Comparison of ENCODE assay signal across 8 cellular contexts in genomic region chr1:44801491-44802305, GRCh38. TPM values are rescaled to one million over a fixed set of nuclear protein-coding genes. Genes with fewer than 3 reads are reported as not detected.
A peak's percentile ranks its signal among the peaks of the same experiment; 100 is the strongest.
DNase-seq lines count a peak whose midpoint lies in the region; ATAC-seq and TF ChIP-seq lines count a peak whose summit lies in the region.

No MANE protein-coding gene starts in this region.

- DNase-seq in AG10803 (ENCODE audit: low read depth), result no peak
- peak; percentile 21 for DNase-seq in OCI-M1 (lab: John Stamatoyannopoulos, UW)
- no peak for DNase-seq in colonic mucosa
- DNase-seq in natural killer cell treated with Interleukin-12 subunit alpha and Interleukin-12 subunit beta and Interleukin-15 and Interleukin-18, amount 100 ng/mL, for 72 hours (ENCODE audit: low spot score), result no peak
- no peak for DNase-seq in 8988T
- DNase-seq in GM13977 (ENCODE audit: low spot score), result no peak

- in situ Hi-C loops in GM13977 (cut with MboI; ENCODE audit: low pct_unique_long_range_greater_than_20kb, low sequenced_read_pairs, unreplicated experiment), result no loop called here

- H3K36me3 ChIP-seq in colonic mucosa, result peaks cover 13% of the 10 kb centered on the region

- H3K36me3 Mint-ChIP-seq in natural killer cell treated with Interleukin-12 subunit alpha and Interleukin-12 subunit beta and Interleukin-15 and Interleukin-18, amount 100 ng/mL, for 72 hours, result peaks cover 7% of the 10 kb centered on the region

- no peaks in the 10 kb centered on the region for H3K27me3 Mint-ChIP-seq in natural killer cell treated with Interleukin-12 subunit alpha and Interleukin-12 subunit beta and Interleukin-15 and Interleukin-18, amount 100 ng/mL, for 72 hours

- H3K27ac Mint-ChIP-seq in natural killer cell treated with Interleukin-12 subunit alpha and Interleukin-12 subunit beta and Interleukin-15 and Interleukin-18, amount 100 ng/mL, for 72 hours, result peak overlapping the region; percentile 47 to 65

- H3K9me3 ChIP-seq in colonic mucosa, result no peaks in the 10 kb centered on the region

- peaks cover 10% of the 10 kb centered on the region for H3K4me1 ChIP-seq in colonic mucosa

- TF ChIP-seq CTCF in AG10803 (conservative IDR thresholded peaks at IDR 0.05; ENCODE audit: low read length) (no peak), colonic mucosa (IDR thresholded peaks at IDR 0.05) (no peak), GM13977 (IDR thresholded peaks at IDR 0.05; ENCODE audit: extremely low read depth, insufficient read depth, missing control alignments) (no peak)

- H3K9me3 Mint-ChIP-seq in natural killer cell treated with Interleukin-12 subunit alpha and Interleukin-12 subunit beta and Interleukin-15 and Interleukin-18, amount 100 ng/mL, for 72 hours, result no peaks in the 10 kb centered on the region

- no peaks in the 10 kb centered on the region for H3K27me3 ChIP-seq in colonic mucosa

- peak overlapping the region; percentile 83 for H3K4me3 ChIP-seq in AG10803 (ENCODE audit: low read length)
- peak overlapping the region; percentile 79 for H3K4me3 ChIP-seq in colonic mucosa

- H3K4me1 Mint-ChIP-seq in natural killer cell treated with Interleukin-12 subunit alpha and Interleukin-12 subunit beta and Interleukin-15 and Interleukin-18, amount 100 ng/mL, for 72 hours (ENCODE audit: low read depth in 2 of 2), result peaks cover 20 to 22% of the 10 kb centered on the region in 2 donors

- no peak overlapping the region for H3K27ac ChIP-seq in colonic mucosa

- H3K9ac ChIP-seq in colonic mucosa (ENCODE audit: low read depth in 2 of 2, low read length in 2 of 2), result peak overlapping the region; percentile 38 to 55

- no peak for ATAC-seq in natural killer cell treated with Interleukin-12 subunit alpha and Interleukin-12 subunit beta and Interleukin-15 and Interleukin-18, amount 100 ng/mL, for 72 hours
- ATAC-seq in HG02610 (IDR thresholded peaks at IDR 0.05; ENCODE audit: unreplicated experiment) (no peak), HG02840 (IDR thresholded peaks at IDR 0.05; ENCODE audit: low FRiP score, unreplicated experiment) (no peak)

- peak overlapping the region; percentile 97 for H3K4me3 Mint-ChIP-seq in natural killer cell treated with Interleukin-12 subunit alpha and Interleukin-12 subunit beta and Interleukin-15 and Interleukin-18, amount 100 ng/mL, for 72 hours

- intact Hi-C loops in colonic mucosa (cut with DNase I), result no loop called here

RNA-seq across cellular contexts. Expression of gene PLK3, which starts 1.5 kb away (rescaled TPM):
- 1 to 10 TPM; 7.7 to 8.8 TPM for total RNA-seq in colonic mucosa
- total RNA-seq in natural killer cell treated with Interleukin-12 subunit alpha and Interleukin-12 subunit beta and Interleukin-15 and Interleukin-18, amount 100 ng/mL, for 72 hours, result 10 to 100 TPM; 27.4 to 64.3 TPM

RNA-seq across cellular contexts. Expression of gene DYNLT4, which starts 5.5 kb away (rescaled TPM):
- under 1 TPM; 0.35 to 0.56 TPM for total RNA-seq in colonic mucosa
- total RNA-seq in natural killer cell treated with Interleukin-12 subunit alpha and Interleukin-12 subunit beta and Interleukin-15 and Interleukin-18, amount 100 ng/mL, for 72 hours, result not detected

RNA-seq across cellular contexts. Expression of gene BTBD19, which starts 6.6 kb away (rescaled TPM):
- total RNA-seq in colonic mucosa, result 1 to 10 TPM; 1.6 to 2.5 TPM
- total RNA-seq in natural killer cell treated with Interleukin-12 subunit alpha and Interleukin-12 subunit beta and Interleukin-15 and Interleukin-18, amount 100 ng/mL, for 72 hours, result 1 to 10 TPM; 1.7 to 6.4 TPM

RNA-seq across cellular contexts. Expression of gene BEST4, which starts 13.7 kb away (rescaled TPM):
- total RNA-seq in colonic mucosa, result 10 to 100 TPM; 26.0 to 58.9 TPM
- total RNA-seq in natural killer cell treated with Interleukin-12 subunit alpha and Interleukin-12 subunit beta and Interleukin-15 and Interleukin-18, amount 100 ng/mL, for 72 hours, result under 1 TPM in 1 of 2 donors, not detected in 1; 0.47 TPM

RNA-seq across cellular contexts. Expression of gene RPS8, which starts 26.4 kb away (rescaled TPM):
- total RNA-seq in colonic mucosa, result 1,000 to 10,000 TPM; 1,574 to 1,589 TPM
- 1,000 to 10,000 TPM; 1,070 to 1,127 TPM for total RNA-seq in natural killer cell treated with Interleukin-12 subunit alpha and Interleukin-12 subunit beta and Interleukin-15 and Interleukin-18, amount 100 ng/mL, for 72 hours
